Comparison of ENCODE assay signal across 26 cellular contexts in genomic region chr2:160658851-160659250, GRCh38.
"Had no signal": no experiment of that assay in that cellular context is flagged by ENCODE, and none has a peak within 500 bp of the region (broad histone marks: within the 10 kb centered on the region; RNA-seq: fewer than 3 reads in every experiment).

No MANE protein-coding gene starts in this region.

- H3K27ac ChIP-seq: coronary artery, esophagus squamous epithelium, left ventricle myocardium inferior, lower lobe of right lung, prostate gland, right atrium auricular region, testis, tibial nerve, upper lobe of left lung had no signal

- H3K4me3 ChIP-seq: coronary artery, esophagus squamous epithelium, left ventricle myocardium inferior, lower lobe of right lung, prostate gland, right atrium auricular region, testis, tibial nerve, upper lobe of left lung had no signal

- H3K27me3 ChIP-seq: esophagus squamous epithelium, right atrium auricular region, testis, tibial nerve, upper lobe of left lung had no signal

- DNase-seq: dermis blood vessel endothelial cell; effector memory CD8-positive, alpha-beta T cell; erythroblast; esophagus squamous epithelium; hypothalamus; immature natural killer cell; islet precursor cell; kidney glomerular epithelial cell; left colon; left ventricle myocardium inferior; lower lobe of right lung; naive thymus-derived CD4-positive, alpha-beta T cell; nephron progenitor cell; nucleus accumbens; stimulated activated CD4-positive, alpha-beta T cell treated with anti-CD3 and anti-CD28 coated beads, Interleukin-2, amount 100 ng/mL, for 24 hours; stimulated activated CD4-positive, alpha-beta T cell treated with anti-CD3 and anti-CD28 coated beads, Interleukin-4, amount 100 ng/mL, for 24 hours; stimulated activated naive CD8-positive, alpha-beta T cell treated with anti-CD3 and anti-CD28 coated beads, Interleukin-15, Interleukin-2, amounts not matched to agents 100 U/mL and 50 U/mL, for 24 hours; substantia nigra; testis; upper lobe of left lung had no signal

- H3K9me3 ChIP-seq: esophagus squamous epithelium, left ventricle myocardium inferior, lower lobe of right lung, prostate gland, right atrium auricular region, testis, tibial nerve, upper lobe of left lung had no signal

- H3K36me3 ChIP-seq: esophagus squamous epithelium, left ventricle myocardium inferior, lower lobe of right lung, prostate gland, right atrium auricular region, tibial nerve, upper lobe of left lung had no signal

- ATAC-seq: effector memory CD8-positive, alpha-beta T cell; left colon; lower lobe of right lung; naive thymus-derived CD4-positive, alpha-beta T cell; sciatic nerve; stimulated activated effector memory CD8-positive, alpha-beta T cell treated with anti-CD3 and anti-CD28 coated beads, Interleukin-12 subunit alpha, Interleukin-12 subunit beta, amount 100 ng/mL, for 72 hours; stimulated activated naive CD8-positive, alpha-beta T cell treated with anti-CD3 and anti-CD28 coated beads, Interleukin-15, Interleukin-2, amounts not matched to agents 100 U/mL and 50 U/mL, for 24 hours had no signal

- H3K4me1 ChIP-seq: esophagus squamous epithelium, lower lobe of right lung, prostate gland, right atrium auricular region, testis, upper lobe of left lung had no signal
